ENCODE assay signal across 8 cellular contexts in the genomic region with DNA sequence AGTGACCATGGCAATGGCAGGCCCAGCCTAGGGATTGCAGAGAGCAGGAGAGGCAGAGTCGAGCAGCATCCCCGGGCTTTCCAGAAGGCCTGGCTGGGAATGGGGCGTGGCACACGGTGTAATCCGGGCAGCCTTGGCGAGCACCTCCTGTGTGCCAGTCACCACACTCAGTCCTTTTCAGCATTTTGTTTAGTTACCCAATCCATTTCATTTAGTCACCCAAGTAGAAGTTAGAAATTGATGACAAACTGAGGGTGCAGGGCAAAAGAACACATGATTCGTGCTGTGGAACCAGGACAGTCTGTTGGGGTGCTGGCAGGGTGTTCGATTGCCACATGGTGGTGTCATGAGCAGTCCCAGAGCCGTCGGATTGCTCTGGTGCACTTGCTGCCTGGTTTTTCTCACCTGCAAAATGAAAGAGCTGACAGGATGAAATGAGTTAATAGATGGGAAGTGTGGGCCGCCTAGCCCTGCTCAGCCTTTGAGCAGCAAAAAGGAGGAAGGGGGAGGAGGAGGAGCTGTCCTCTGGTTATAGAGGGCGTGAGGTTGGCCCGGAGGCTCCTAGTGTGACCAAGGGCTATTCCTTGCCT.
DNase-seq lines count a peak whose midpoint lies in the region; ATAC-seq, FAIRE-seq and TF ChIP-seq lines count a peak whose summit lies in the region.
"Had no signal": no experiment of that assay in that cellular context is flagged by ENCODE, and none has a peak within 500 bp of the region (broad histone marks: within the 10 kb centered on the region; RNA-seq: fewer than 3 reads in every experiment).

No MANE protein-coding gene starts in this region.

- H3K27me3 ChIP-seq in endothelial cell of umbilical vein (ENCODE audit: control insufficient read depth in 2 of 2, insufficient read depth in 2 of 2, low read length in 2 of 2) (no peaks in the 10 kb centered on the region), pancreas (no peaks in the 10 kb centered on the region)

- no TSS peak for BruUV-seq in endothelial cell of umbilical vein (replicated peaks; lab: Mats Ljungman, UMichigan)

- no peak overlapping the region for H3K27ac Mint-ChIP-seq in naive thymus-derived CD8-positive, alpha-beta T cell

- POLR2A ChIA-PET in endothelial cell of umbilical vein (lab: Charles Lee), result no interaction called here
- POLR2A ChIA-PET in naive thymus-derived CD8-positive, alpha-beta T cell (lab: Charles Lee), result no interaction called here

- no peaks in the 10 kb centered on the region for H3K79me2 ChIP-seq in endothelial cell of umbilical vein (ENCODE audit: control insufficient read depth, insufficient read depth, low read length)

- no peaks in the 10 kb centered on the region for H3K4me1 ChIP-seq in endothelial cell of umbilical vein (ENCODE audit: control insufficient read depth, extremely low read depth, insufficient read depth, low read length)
- H3K4me1 ChIP-seq in pancreas, result no peaks in the 10 kb centered on the region

- TF ChIP-seq CTCF in GM12872 (IDR thresholded peaks at IDR 0.05; ENCODE audit: insufficient read depth, low read depth, low read length) (peak; percentile 53), NB4 (IDR thresholded peaks at IDR 0.05; ENCODE audit: low read depth, low read length) (peak; percentile 77), endothelial cell of umbilical vein (IDR thresholded peaks at IDR 0.05; ENCODE audit: extremely low read depth in 1 of 2, insufficient read depth in 1 of 2, low read depth in 1 of 2, low read length in 2 of 2) (peak; percentile 27 to 57), pancreas (IDR thresholded peaks at IDR 0.05) (no peak)

- no peak overlapping the region for H2AFZ ChIP-seq in endothelial cell of umbilical vein (ENCODE audit: low read depth, low read length)

- dilution Hi-C loops in endothelial cell of umbilical vein (cut with MboI; ENCODE audit: extremely low pct_ligation_motif_present, low sequenced_read_pairs), result no loop called here

- no peak overlapping the region for H3K9ac ChIP-seq in endothelial cell of umbilical vein (replicated peaks; ENCODE audit: extremely low read depth, insufficient read depth, low read length)

- H3K36me3 ChIP-seq in endothelial cell of umbilical vein (ENCODE audit: control insufficient read depth in 2 of 2, extremely low read depth in 1 of 2, insufficient read depth in 2 of 2, low read length in 2 of 2) (no peaks in the 10 kb centered on the region), pancreas (peaks cover 0 to 7% (median 0%) of the 10 kb centered on the region in 3 donors)

- H3K4me3 ChIP-seq in NB4 (ENCODE audit: low read depth, low read length), result no peak overlapping the region
- no peak overlapping the region for H3K4me3 ChIP-seq in endothelial cell of umbilical vein (replicated peaks in 1 of 3; ENCODE audit: insufficient read depth in 1 of 3, low read depth in 1 of 3, low read length in 3 of 3)
- no peak overlapping the region for H3K4me3 ChIP-seq in pancreas

- no peaks in the 10 kb centered on the region for H3K36me3 Mint-ChIP-seq in naive thymus-derived CD8-positive, alpha-beta T cell
- H3K36me3 Mint-ChIP-seq: activated naive CD8-positive, alpha-beta T cell had no signal

- DNase-seq in NB4 (ENCODE audit: low read depth), result peak; percentile 73
- DNase-seq in endothelial cell of umbilical vein (ENCODE audit: low read depth, low spot score), result peak; percentile 24
- peak in 1 of 6 donors; percentile 46 for DNase-seq in pancreas
- no peak for DNase-seq in midbrain (lab: John Stamatoyannopoulos, UW)
- no peak for DNase-seq in ureter (ENCODE audit: low spot score)
- DNase-seq in naive thymus-derived CD8-positive, alpha-beta T cell, result no peak

- H3K4me3 Mint-ChIP-seq in naive thymus-derived CD8-positive, alpha-beta T cell, result no peak overlapping the region
- H3K4me3 Mint-ChIP-seq: activated naive CD8-positive, alpha-beta T cell had no signal

- peaks cover 0 to 2% (median 0%) of the 10 kb centered on the region in 9 donors for H3K9me3 Mint-ChIP-seq in naive thymus-derived CD8-positive, alpha-beta T cell

- WGBS in pancreas, 2 donors, result 77 to 83% methylated on average over 13 of the region's 13 CpGs

- peaks cover 0 to 3% (median 0%) of the 10 kb centered on the region in 4 donors for H3K4me1 Mint-ChIP-seq in naive thymus-derived CD8-positive, alpha-beta T cell

- CTCF ChIA-PET in endothelial cell of umbilical vein (lab: Charles Lee), result interaction anchor here (0.7 to 1.9 kb wide), 6 partner anchors 11 to 388 kb away, joined by 3 to 12 read pairs (median 8); no protein-coding TSS in a partner anchor

- FAIRE-seq in endothelial cell of umbilical vein (lab: Jason Lieb, UNC), result peak; percentile 55
- FAIRE-seq in pancreas (lab: Jason Lieb, UNC), result no peak

- H3K27ac ChIP-seq in endothelial cell of umbilical vein (ENCODE audit: insufficient read depth, low read depth, low read length) (no peak overlapping the region), pancreas (no peak overlapping the region)

- no peaks in the 10 kb centered on the region for H4K20me1 ChIP-seq in endothelial cell of umbilical vein (replicated peaks; ENCODE audit: control insufficient read depth, extremely low read depth, insufficient read depth, low read length)

- no peaks in the 10 kb centered on the region for H3K9me3 ChIP-seq in endothelial cell of umbilical vein (replicated peaks; ENCODE audit: control insufficient read depth, insufficient read depth, low read length)
- H3K9me3 ChIP-seq in pancreas, result no peaks in the 10 kb centered on the region

- intact Hi-C loops in endothelial cell of umbilical vein (cut with micrococcal nuclease), result no loop called here
- intact Hi-C loops in pancreas (cut with DNase I), result no loop called here

- H3K4me2 ChIP-seq in endothelial cell of umbilical vein (ENCODE audit: insufficient read depth, low read length), result no peak overlapping the region

- no peaks in the 10 kb centered on the region for H3K9me1 ChIP-seq in endothelial cell of umbilical vein (replicated peaks; ENCODE audit: control insufficient read depth, extremely low read depth, insufficient read depth, low read length)

- peak in 3 of 4 donors; percentile 23 to 41 (median 24) for ATAC-seq in pancreas
- no peak for ATAC-seq in naive thymus-derived CD8-positive, alpha-beta T cell

- peaks cover 12 to 32% (median 27%) of the 10 kb centered on the region in 5 donors for H3K27me3 Mint-ChIP-seq in naive thymus-derived CD8-positive, alpha-beta T cell

- TF ChIP-seq POLR2A in NB4 (IDR thresholded peaks at IDR 0.05; ENCODE audit: extremely low read depth, insufficient read length), result no peak
- TF ChIP-seq POLR2A in endothelial cell of umbilical vein (IDR thresholded peaks at IDR 0.05; ENCODE audit: low read depth, low read length), result no peak

TF ChIP-seq in endothelial cell of umbilical vein, 7 proteins besides CTCF, POLR2A, EP300 and RAD21:
- no peak for TF ChIP-seq EZH2 (IDR thresholded peaks at IDR 0.05; ENCODE audit: borderline replicate concordance, low read depth, low read length, severe bottlenecking)
- TF ChIP-seq MYC (IDR thresholded peaks at IDR 0.05; ENCODE audit: low read depth, low read length), result no peak
- TF ChIP-seq FOS (IDR thresholded peaks at IDR 0.05; ENCODE audit: borderline replicate concordance, insufficient read depth, low read length), result no peak
- TF ChIP-seq JUN (IDR thresholded peaks at IDR 0.05; ENCODE audit: borderline replicate concordance, insufficient read depth, insufficient read length, low read depth), result no peak
- no peak for TF ChIP-seq GATA2 (IDR thresholded peaks at IDR 0.05; ENCODE audit: insufficient read depth, insufficient read length, low read depth, low read length)
- TF ChIP-seq, protein P1, sequence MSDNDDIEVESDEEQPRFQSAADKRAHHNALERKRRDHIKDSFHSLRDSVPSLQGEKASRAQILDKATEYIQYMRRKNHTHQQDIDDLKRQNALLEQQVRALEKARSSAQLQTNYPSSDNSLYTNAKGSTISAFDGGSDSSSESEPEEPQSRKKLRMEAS (IDR thresholded peaks at IDR 0.05; ENCODE audit: insufficient read depth, insufficient read length), result no peak
- TF ChIP-seq POLR2AphosphoS5 (IDR thresholded peaks at IDR 0.05; ENCODE audit: insufficient read depth, low read depth, low read length), result no peak

Comparison
In these comparisons a context has a peak if more than half of its experiments do, and no peak if none do; other contexts are left out.
1. CTCF ChIP-seq: peak in GM12872 (single experiment), NB4 (single experiment) and endothelial cell of umbilical vein (2 of 2); none in pancreas (0 of 4).
2. DNase-seq: peak in NB4 (single experiment) and endothelial cell of umbilical vein (single experiment); none in midbrain (single experiment), ureter (single experiment) and naive thymus-derived CD8-positive, alpha-beta T cell (0 of 10).
3. ATAC-seq: peak in pancreas (3 of 4); none in naive thymus-derived CD8-positive, alpha-beta T cell (0 of 2).